Comparison of ENCODE assay signal across 8 cellular contexts in the genomic region with DNA sequence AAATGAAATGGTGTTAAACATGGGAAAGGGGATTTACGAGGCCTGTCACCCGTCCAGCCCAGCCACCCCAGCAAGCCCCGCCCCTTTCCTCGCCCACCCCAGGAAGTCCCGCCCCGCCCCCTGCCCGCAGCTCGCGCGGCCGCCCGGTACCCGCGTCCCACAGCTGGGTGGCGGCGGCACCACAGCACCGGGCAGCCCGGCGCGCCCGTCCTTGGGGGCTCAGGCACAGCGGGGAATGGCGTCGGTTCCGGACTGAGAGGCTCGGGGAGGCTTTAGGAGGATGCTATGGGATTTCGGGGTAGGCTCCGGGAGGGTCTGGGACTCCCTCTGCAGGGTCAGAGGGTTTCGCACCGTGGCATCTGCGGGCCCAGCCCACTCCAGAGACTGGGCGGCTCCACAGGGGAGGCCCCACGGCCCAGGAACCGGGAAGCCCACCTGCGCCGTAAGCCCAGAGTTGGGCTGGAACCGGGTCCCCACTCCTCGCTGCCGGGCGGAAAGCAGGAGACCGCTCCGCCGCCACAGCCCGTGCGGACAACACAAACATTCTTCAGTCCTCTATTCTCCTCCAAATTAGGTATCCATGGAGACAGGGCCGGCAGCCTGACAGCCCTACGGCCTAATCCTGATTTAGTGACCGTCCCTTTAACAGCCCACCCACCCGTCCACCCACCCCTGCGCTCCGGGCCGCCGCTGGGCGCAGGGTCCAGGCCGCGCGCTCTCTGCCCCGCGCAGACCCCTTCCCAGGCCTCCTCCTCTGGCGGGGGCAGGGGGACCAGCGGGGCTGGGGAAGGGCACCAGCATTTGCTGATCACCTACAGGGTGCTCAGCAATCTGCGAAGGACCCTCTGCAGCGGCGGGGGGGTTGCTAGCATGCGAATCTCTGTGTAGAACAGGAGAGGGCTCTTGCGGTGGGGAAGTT. TPM values are rescaled to one million over a fixed set of nuclear protein-coding genes. Genes with fewer than 3 reads are reported as not detected.
A peak's percentile ranks its signal among the peaks of the same experiment; 100 is the strongest.
DNase-seq lines count a peak whose midpoint lies in the region; ATAC-seq and TF ChIP-seq lines count a peak whose summit lies in the region.

No MANE protein-coding gene starts in this region.

- peak overlapping the region; percentile 81 for H3K4me2 ChIP-seq in osteoblast (ENCODE audit: insufficient read depth, low read length)

- H3K9me3 ChIP-seq in osteoblast (ENCODE audit: low read depth, low read length), result no peaks in the 10 kb centered on the region

- H3K27ac ChIP-seq in osteoblast (ENCODE audit: low read depth, low read length) (no peak overlapping the region), urinary bladder (ENCODE audit: low read depth) (no peak overlapping the region)

- 1% methylated on average over 66 of the region's 66 CpGs for WGBS in urinary bladder

- peaks cover 65% of the 10 kb centered on the region for H3K27me3 ChIP-seq in osteoblast (ENCODE audit: insufficient read depth, low read length)

- H3K4me3 ChIP-seq in fibroblast of villous mesenchyme (ENCODE audit: low read depth, low read length) (peak overlapping the region; percentile 60), osteoblast (ENCODE audit: insufficient read depth, low read length) (peak overlapping the region; percentile 71), urinary bladder (ENCODE audit: low read depth, low read length) (peak overlapping the region; percentile 44)

- ATAC-seq in HG02970 (IDR thresholded peaks at IDR 0.05; ENCODE audit: low FRiP score, unreplicated experiment), result no peak

- H3K36me3 ChIP-seq in osteoblast (ENCODE audit: insufficient read depth, low read length) (no peaks in the 10 kb centered on the region), urinary bladder (ENCODE audit: insufficient read depth) (no peaks in the 10 kb centered on the region)

- no peaks in the 10 kb centered on the region for H4K20me1 ChIP-seq in osteoblast (ENCODE audit: insufficient read depth, low read length)

- peaks cover 3% of the 10 kb centered on the region for H3K4me1 ChIP-seq in osteoblast (ENCODE audit: insufficient read depth, low read length)
- H3K4me1 ChIP-seq in urinary bladder (ENCODE audit: insufficient read depth), result peaks cover 2% of the 10 kb centered on the region

- peak; percentile 48 for DNase-seq in NCI-H1436 (lab: John Stamatoyannopoulos, UW)
- DNase-seq in NCI-H1436 treated with DMSO at 0.1 percent for 48 hours (lab: John Stamatoyannopoulos, UW), result no peak
- DNase-seq in activated CD8-positive, alpha-beta memory T cell treated with anti-CD3 and anti-CD28 coated beads, Interleukin-2, amount 50 U/mL, for 48 hours, result peak; percentile 77
- no peak for DNase-seq in fibroblast of villous mesenchyme (ENCODE audit: low read depth)
- peak; percentile 96 for DNase-seq in osteoblast (ENCODE audit: insufficient read length, low spot score, missing footprints)
- no peak for DNase-seq in NCI-H1105 treated with DMSO at 0.1 percent for 48 hours (lab: John Stamatoyannopoulos, UW)

- TF ChIP-seq CTCF in fibroblast of villous mesenchyme (IDR thresholded peaks at IDR 0.05; ENCODE audit: insufficient read depth, low read depth, low read length) (no peak), osteoblast (IDR thresholded peaks at IDR 0.05; ENCODE audit: extremely low read depth, low read depth, low read length) (no peak)

- peak overlapping the region; percentile 66 for H2AFZ ChIP-seq in osteoblast (ENCODE audit: low read length)

- no peaks in the 10 kb centered on the region for H3K79me2 ChIP-seq in osteoblast (ENCODE audit: insufficient read depth, low read length)

RNA-seq across cellular contexts. Expression of a gene that starts 1.3 kb away (rescaled TPM):
- total RNA-seq in fibroblast of villous mesenchyme, result under 0.01 and 0.32 TPM in 2 replicates
- total RNA-seq in osteoblast, result 0.29 and 0.36 TPM in 2 replicates
- 0.53 TPM for total RNA-seq in urinary bladder
- polyA plus RNA-seq in urinary bladder, result 0.33 TPM

RNA-seq across cellular contexts. Expression of a gene that starts 40.7 kb away (rescaled TPM):
- total RNA-seq in fibroblast of villous mesenchyme (not detected in 2 replicates), osteoblast (not detected in 2 replicates), urinary bladder (not detected)
- polyA plus RNA-seq in urinary bladder, result not detected

Comparison
In these comparisons a context has a peak if more than half of its experiments do, and no peak if none do; other contexts are left out.
1. DNase-seq: peak in NCI-H1436 (single experiment), activated CD8-positive, alpha-beta memory T cell treated with anti-CD3 and anti-CD28 coated beads, Interleukin-2, amount 50 U/mL, for 48 hours (single experiment) and osteoblast (single experiment); none in NCI-H1436 treated with DMSO at 0.1 percent for 48 hours (single experiment), fibroblast of villous mesenchyme (single experiment) and NCI-H1105 treated with DMSO at 0.1 percent for 48 hours (single experiment).
2. Peak in every context shown above with its lines, with median percentiles within 50 percentile points of each other: H3K4me3 ChIP-seq.